Comparison of ENCODE assay signal across 22 cellular contexts in the genomic region with DNA sequence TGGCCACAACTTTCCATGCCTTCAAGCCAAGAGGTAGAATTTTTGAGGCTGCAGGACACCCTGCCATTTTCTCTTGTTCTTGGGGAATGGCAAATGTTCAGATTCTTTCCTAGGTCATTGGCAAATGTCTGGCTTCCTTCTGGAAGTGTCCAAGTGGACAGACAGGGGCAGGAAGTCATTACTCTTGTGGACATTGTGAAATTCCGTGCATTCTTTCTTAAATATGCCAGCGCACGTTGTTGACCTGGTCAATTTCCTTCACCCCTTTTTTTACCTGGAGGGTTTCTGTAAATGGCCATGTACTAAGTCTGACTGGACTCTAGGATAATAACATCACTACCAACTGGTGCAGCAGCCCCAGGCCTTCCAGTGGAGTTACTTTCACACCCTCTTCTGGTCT. TPM values are rescaled to one million over a fixed set of nuclear protein-coding genes. Genes with fewer than 3 reads are reported as not detected.
"Had no signal": no experiment of that assay in that cellular context is flagged by ENCODE, and none has a peak within 500 bp of the region (broad histone marks: within the 10 kb centered on the region; RNA-seq: fewer than 3 reads in every experiment).

No MANE protein-coding gene starts in this region.

- H3K4me3 ChIP-seq: esophagus muscularis mucosa, gastroesophageal sphincter, hepatocyte, lower lobe of right lung, neural progenitor cell, pancreas had no signal

- H3K9me3 ChIP-seq: esophagus muscularis mucosa, gastroesophageal sphincter, lower lobe of right lung, pancreas had no signal

- H3K27me3 ChIP-seq: neural progenitor cell, pancreas had no signal

- H3K27ac ChIP-seq: epithelial cell of prostate, esophagus muscularis mucosa, gastroesophageal sphincter, hepatocyte, lower lobe of right lung, neural progenitor cell, pancreas had no signal

- DNase-seq: cortex of kidney; effector memory CD4-positive, alpha-beta T cell; glutamatergic neuron; lower lobe of right lung; midbrain; nucleus accumbens; pancreas; small intestine; stimulated activated CD4-positive, alpha-beta T cell treated with anti-CD3 and anti-CD28 coated beads, Interleukin-2, amount 100 ng/mL, for 48 hours; stimulated activated naive CD4-positive, alpha-beta T cell treated with Interleukin-2 at 50 U/mL for 16 hours; trophoblast cell had no signal

- H3K4me1 ChIP-seq: gastroesophageal sphincter, lower lobe of right lung, neural progenitor cell, pancreas had no signal

- H3K36me3 ChIP-seq: esophagus muscularis mucosa, gastroesophageal sphincter, lower lobe of right lung, neural progenitor cell, pancreas had no signal

- ATAC-seq: gastroesophageal sphincter; left lobe of liver; lower lobe of right lung; natural killer cell treated with Interleukin-12 subunit alpha and Interleukin-12 subunit beta and Interleukin-15 and Interleukin-18, amount 100 ng/mL, for 72 hours had no signal

RNA-seq across cellular contexts. Expression of a gene that starts 13.9 kb away (rescaled TPM):
- total RNA-seq: esophagus muscularis mucosa; fibroblast of villous mesenchyme; gastroesophageal sphincter; hepatocyte; kidney epithelial cell; left lobe of liver; lower lobe of right lung; natural killer cell treated with Interleukin-12 subunit alpha and Interleukin-12 subunit beta and Interleukin-15 and Interleukin-18, amount 100 ng/mL, for 72 hours; pancreas; progenitor cell of endocrine pancreas; urinary bladder had no signal
